Comparison of ENCODE assay signal across 8 cellular contexts in genomic region chr3:185283374-185283935, GRCh38. TPM values are rescaled to one million over a fixed set of nuclear protein-coding genes. Genes with fewer than 3 reads are reported as not detected.
DNase-seq lines count a peak whose midpoint lies in the region; TF ChIP-seq lines count a peak whose summit lies in the region.

No MANE protein-coding gene starts in this region.

- peaks cover 19 to 21% (median 20%) of the 10 kb centered on the region in 3 donors for H3K4me1 Mint-ChIP-seq in CD8-positive, alpha-beta memory T cell

- H3K9ac ChIP-seq in neural cell (ENCODE audit: low read length), result peak overlapping the region; percentile 75

- TF ChIP-seq CTCF in dorsolateral prefrontal cortex (IDR thresholded peaks at IDR 0.05 in 54 of 56, conservative IDR thresholded peaks at IDR 0.05 in 2 of 56; ENCODE audit: low read depth in 1 of 56, partially characterized antibody in 56 of 56), result no peak
- no peak for TF ChIP-seq CTCF in neural cell (IDR thresholded peaks at IDR 0.05; ENCODE audit: poor library complexity, severe bottlenecking)

- H3K36me3 Mint-ChIP-seq in CD8-positive, alpha-beta memory T cell, result peaks cover 3 to 6% (median 5%) of the 10 kb centered on the region in 3 donors

- peak overlapping the region; percentile 79 to 99 (median 96) for H3K27ac Mint-ChIP-seq in CD8-positive, alpha-beta memory T cell

- CTCF ChIA-PET in CD8-positive, alpha-beta memory T cell (lab: Charles Lee), result no interaction called here

- intact Hi-C loops in dorsolateral prefrontal cortex (cut with DNase I), result no loop called here

- TF ChIP-seq EP300 in neural cell (conservative IDR thresholded peaks at IDR 0.05; ENCODE audit: poor library complexity, severe bottlenecking), result no peak

- H3K27me3 Mint-ChIP-seq in CD8-positive, alpha-beta memory T cell, result peaks cover 13 to 20% of the 10 kb centered on the region in 2 donors

- H3K9me3 ChIP-seq in CD8-positive, alpha-beta memory T cell (ENCODE audit: low read length), result no peaks in the 10 kb centered on the region
- no peaks in the 10 kb centered on the region for H3K9me3 ChIP-seq in neural cell (ENCODE audit: low read length)

- no peaks in the 10 kb centered on the region for H3F3A ChIP-seq in neural cell (ENCODE audit: insufficient read depth, low read length, poor library complexity, severe bottlenecking)

- peaks cover 14% of the 10 kb centered on the region for H3K4me1 ChIP-seq in CD8-positive, alpha-beta memory T cell (ENCODE audit: insufficient read depth, low read length)

- no peak for DNase-seq in CD8-positive, alpha-beta memory T cell
- DNase-seq in MV-4-11 (lab: John Stamatoyannopoulos, UW) (peak; percentile 30), dorsolateral prefrontal cortex (no peak), NCI-H2081 (lab: John Stamatoyannopoulos, UW) (no peak), NCI-H2107 (lab: John Stamatoyannopoulos, UW) (no peak), NCI-H1694 (lab: John Stamatoyannopoulos, UW) (no peak), glomerular visceral epithelial cell (ENCODE audit: extremely low spot score) (no peak)

- H3K4me2 ChIP-seq in neural cell (ENCODE audit: low read length), result peak overlapping the region; percentile 86

- peak overlapping the region; percentile 70 for H3K4me3 ChIP-seq in CD8-positive, alpha-beta memory T cell (ENCODE audit: low read length)
- H3K4me3 ChIP-seq in dorsolateral prefrontal cortex (peak overlapping the region; percentile 54 to 93 (median 78)), neural cell (ENCODE audit: low read length) (peak overlapping the region; percentile 71)

- peaks cover 12% of the 10 kb centered on the region for H3K79me2 ChIP-seq in neural cell (replicated peaks; ENCODE audit: insufficient read depth, low read length)

- POLR2A ChIA-PET in CD8-positive, alpha-beta memory T cell (lab: Charles Lee), result no interaction called here

- peak overlapping the region; percentile 59 for H2AFZ ChIP-seq in neural cell (ENCODE audit: low read depth, low read length)

- H3K27me3 ChIP-seq in CD8-positive, alpha-beta memory T cell (ENCODE audit: insufficient read depth, low read length, poor library complexity, severe bottlenecking), result no peaks in the 10 kb centered on the region
- peaks cover 0 to 26% (median 0%) of the 10 kb centered on the region in 45 donors for H3K27me3 ChIP-seq in dorsolateral prefrontal cortex
- no peaks in the 10 kb centered on the region for H3K27me3 ChIP-seq in neural cell (ENCODE audit: insufficient read depth, low read depth, low read length)

- no peaks in the 10 kb centered on the region for H3K9me2 ChIP-seq in neural cell (ENCODE audit: insufficient read depth, low read length)

- no peaks in the 10 kb centered on the region for H4K20me1 ChIP-seq in neural cell (ENCODE audit: insufficient read depth)

- no peak for TF ChIP-seq RAD21 in neural cell (conservative IDR thresholded peaks at IDR 0.05)

- no peaks in the 10 kb centered on the region for H3K9me3 Mint-ChIP-seq in CD8-positive, alpha-beta memory T cell

- H3K27ac ChIP-seq in CD8-positive, alpha-beta memory T cell (ENCODE audit: low read depth, low read length), result peak overlapping the region; percentile 62
- H3K27ac ChIP-seq in dorsolateral prefrontal cortex (peak overlapping the region in 5 of 59 donors; percentile 30 to 64 (median 60)), neural cell (ENCODE audit: low read length) (peak overlapping the region; percentile 91)

- no peaks in the 10 kb centered on the region for H3K36me3 ChIP-seq in CD8-positive, alpha-beta memory T cell (ENCODE audit: insufficient read depth, low read length)
- no peaks in the 10 kb centered on the region for H3K36me3 ChIP-seq in neural cell (ENCODE audit: insufficient read depth, low read length)

- H3K4me3 Mint-ChIP-seq in CD8-positive, alpha-beta memory T cell, result peak overlapping the region; percentile 84 to 98 (median 94)

TF ChIP-seq in neural cell, 6 proteins besides CTCF, POLR2A, EP300 and RAD21:
- TF ChIP-seq POLR2AphosphoS5 (IDR thresholded peaks at IDR 0.05), result no peak
- TF ChIP-seq TAF1 (IDR thresholded peaks at IDR 0.05; ENCODE audit: low read depth), result no peak
- TF ChIP-seq EZH2 (IDR thresholded peaks at IDR 0.05; ENCODE audit: borderline replicate concordance, insufficient read depth, low read length, poor library complexity, severe bottlenecking), result no peak
- no peak for TF ChIP-seq SMC3 (conservative IDR thresholded peaks at IDR 0.05; ENCODE audit: poor library complexity)
- no peak for TF ChIP-seq REST (IDR thresholded peaks at IDR 0.05; ENCODE audit: borderline replicate concordance)

RNA-seq across cellular contexts. Expression of gene EHHADH, which starts 29.6 kb away (rescaled TPM):
- 1 to 10 TPM; 1.7 to 2.2 TPM for total RNA-seq in CD8-positive, alpha-beta memory T cell
- polyA plus RNA-seq in CD8-positive, alpha-beta memory T cell, result 0.94 TPM
- total RNA-seq in dorsolateral prefrontal cortex, result 10 to 100 TPM in 2 of 120 experiments, 1 to 10 TPM in 118; 2.9 to 12.2 (median 5.9) TPM
- 1.8 and 2.0 TPM in 2 replicates for polyA plus RNA-seq in neural cell
- polyA minus RNA-seq in neural cell, result 3.4 and 3.9 TPM in 2 replicates
